In genomic region chr11:44835979-44836378, GRCh38 we compare ENCODE assay signal across 19 cellular contexts.
"Had no signal": no experiment of that assay in that cellular context is flagged by ENCODE, and none has a peak within 500 bp of the region (broad histone marks: within the 10 kb centered on the region; RNA-seq: fewer than 3 reads in every experiment).

No MANE protein-coding gene starts in this region.

- H3K4me3 Mint-ChIP-seq: activated CD4-positive, alpha-beta T cell treated with anti-CD3 and anti-CD28 coated beads for 36 hours; WTC11 had no signal

- H3K27ac ChIP-seq: cardiac muscle cell, SJCRH30 had no signal

- H3K4me3 ChIP-seq: cardiac muscle cell, SJCRH30, thyroid gland had no signal

- H3K36me3 ChIP-seq: cardiac muscle cell, SJCRH30, thyroid gland had no signal

- H3K9me3 ChIP-seq: SJCRH30, thyroid gland had no signal

- DNase-seq: activated CD4-positive, alpha-beta T cell treated with anti-CD3 and anti-CD28 coated beads for 36 hours; activated CD4-positive, alpha-beta T cell treated with anti-CD3 and anti-CD28 coated beads, Interleukin-2, amount 50 U/mL, for 4 hours; activated naive CD4-positive, alpha-beta T cell treated with Interleukin-2 at 50 U/mL for 16 hours; activated T-cell treated with anti-CD3 and anti-CD28 coated beads, Interleukin-2, amount 50 U/mL, for 48 hours; amygdala; effector CD4-positive, alpha-beta T cell; head of caudate nucleus; islet precursor cell; left ventricle myocardium superior; mammary epithelial cell; occipital lobe; SJCRH30; stimulated activated CD4-positive, alpha-beta T cell treated with anti-CD3 and anti-CD28 coated beads, Interleukin-4, amount 100 ng/mL, for 1 hour; stimulated activated naive CD8-positive, alpha-beta T cell treated with anti-CD3 and anti-CD28 coated beads, Interleukin-15, Interleukin-2, amounts not matched to agents 100 U/mL and 50 U/mL, for 24 hours; substantia nigra; T1000; thyroid gland had no signal

- H3K27me3 ChIP-seq: cardiac muscle cell, SJCRH30, thyroid gland had no signal

- H3K4me1 Mint-ChIP-seq: activated CD4-positive, alpha-beta T cell treated with anti-CD3 and anti-CD28 coated beads for 36 hours had no signal

- H3K27ac Mint-ChIP-seq: activated CD4-positive, alpha-beta T cell treated with anti-CD3 and anti-CD28 coated beads for 36 hours; WTC11 had no signal
